In genomic region chr3:153232737-153233330, GRCh38 we compare ENCODE assay signal across 14 cellular contexts.
DNase-seq lines count a peak whose midpoint lies in the region; ATAC-seq, FAIRE-seq and TF ChIP-seq lines count a peak whose summit lies in the region.
"Had no signal": no experiment of that assay in that cellular context is flagged by ENCODE, and none has a peak within 500 bp of the region (broad histone marks: within the 10 kb centered on the region; RNA-seq: fewer than 3 reads in every experiment).

No MANE protein-coding gene starts in this region.

- H3K36me3 ChIP-seq in astrocyte (ENCODE audit: insufficient read depth, low read length), result no peaks in the 10 kb centered on the region
- no peaks in the 10 kb centered on the region for H3K36me3 ChIP-seq in thoracic aorta

- H3K27ac ChIP-seq in astrocyte (ENCODE audit: low read depth, low read length), result peak overlapping the region; percentile 70
- peak overlapping the region; percentile 28 to 54 for H3K27ac ChIP-seq in thoracic aorta

- H4K20me1 ChIP-seq in astrocyte (ENCODE audit: insufficient read depth, low read length), result no peaks in the 10 kb centered on the region

- H3K4me1 ChIP-seq in astrocyte (ENCODE audit: insufficient read depth, low read length) (peaks cover 16% of the 10 kb centered on the region), thoracic aorta (ENCODE audit: control insufficient read depth in 1 of 2, low read depth in 2 of 2) (peaks cover 7 to 17% of the 10 kb centered on the region in 2 donors)

- peak overlapping the region; percentile 47 for H3K4me2 ChIP-seq in astrocyte (ENCODE audit: low read length)

- intact Hi-C loops in Right ventricle myocardium inferior (cut with DNase I), result no loop called here

- H3K4me1 Mint-ChIP-seq in astrocyte (ENCODE audit: low read depth, unreplicated experiment), result peaks cover 19% of the 10 kb centered on the region
- H3K4me1 Mint-ChIP-seq in activated CD8-positive, alpha-beta memory T cell treated with anti-CD3 and anti-CD28 coated beads, Interleukin-2, amount 10 ng/mL, durations not matched to agents 7 days and 5 days, result peaks cover 2% of the 10 kb centered on the region

- no peak overlapping the region for H2AFZ ChIP-seq in astrocyte (ENCODE audit: low read depth, low read length)

- H3K27me3 ChIP-seq in astrocyte (ENCODE audit: insufficient read depth, low read length) (no peaks in the 10 kb centered on the region), thoracic aorta (replicated peaks; ENCODE audit: insufficient read depth) (no peaks in the 10 kb centered on the region)

- ATAC-seq in thoracic aorta (ENCODE audit: insufficient number of reproducible peaks, low FRiP score, low read depth), result no peak
- no peak for ATAC-seq in GM19467 (IDR thresholded peaks at IDR 0.05; ENCODE audit: unreplicated experiment)
- no peak for ATAC-seq in activated CD8-positive, alpha-beta memory T cell treated with anti-CD3 and anti-CD28 coated beads, Interleukin-2, amount 10 ng/mL, durations not matched to agents 7 days and 5 days
- ATAC-seq in Right ventricle myocardium inferior, result no peak

- H3K4me3 ChIP-seq in astrocyte (ENCODE audit: insufficient read depth, low read depth, low read length), result no peak overlapping the region
- no peak overlapping the region for H3K4me3 ChIP-seq in fibroblast of villous mesenchyme (ENCODE audit: low read depth, low read length)
- no peak overlapping the region for H3K4me3 ChIP-seq in thoracic aorta

- no peaks in the 10 kb centered on the region for H3K79me2 ChIP-seq in astrocyte (ENCODE audit: insufficient read depth, low read length)

- H3K9me3 ChIP-seq in astrocyte (ENCODE audit: insufficient read depth, low read depth, low read length) (no peaks in the 10 kb centered on the region), thoracic aorta (no peaks in the 10 kb centered on the region)

- FAIRE-seq in astrocyte (lab: Jason Lieb, UNC), result no peak
- FAIRE-seq: GM18507 had no signal

- H3K9ac ChIP-seq in astrocyte (ENCODE audit: low read length), result no peak overlapping the region

- no peaks in the 10 kb centered on the region for H3K27me3 Mint-ChIP-seq in astrocyte (ENCODE audit: low read depth, unreplicated experiment)
- H3K27me3 Mint-ChIP-seq in activated CD8-positive, alpha-beta memory T cell treated with anti-CD3 and anti-CD28 coated beads, Interleukin-2, amount 10 ng/mL, durations not matched to agents 7 days and 5 days, result no peaks in the 10 kb centered on the region
- H3K27me3 Mint-ChIP-seq: activated naive CD8-positive, alpha-beta T cell treated with anti-CD3 and anti-CD28 coated beads for 36 hours; CD4-positive, alpha-beta memory T cell had no signal

- H3K4me3 Mint-ChIP-seq in astrocyte (ENCODE audit: unreplicated experiment), result no peak overlapping the region
- no peak overlapping the region for H3K4me3 Mint-ChIP-seq in activated CD8-positive, alpha-beta memory T cell treated with anti-CD3 and anti-CD28 coated beads, Interleukin-2, amount 10 ng/mL, durations not matched to agents 7 days and 5 days
- H3K4me3 Mint-ChIP-seq: activated naive CD8-positive, alpha-beta T cell treated with anti-CD3 and anti-CD28 coated beads for 36 hours; CD4-positive, alpha-beta memory T cell had no signal

- DNase-seq in GM03348 (ENCODE audit: low spot score) (peak; percentile 69), astrocyte (ENCODE audit: low read depth) (peak; percentile 78), fibroblast of villous mesenchyme (ENCODE audit: low read depth) (peak; percentile 77), thoracic aorta (ENCODE audit: low spot score) (no peak), Right ventricle myocardium inferior (ENCODE audit: missing footprints) (no peak)
- no peak for DNase-seq in activated CD8-positive, alpha-beta memory T cell treated with anti-CD3 and anti-CD28 coated beads, Interleukin-2, amount 10 ng/mL, durations not matched to agents 7 days and 5 days
- no peak for DNase-seq in stimulated activated naive CD4-positive, alpha-beta T cell treated with Interleukin-2 at 50 U/mL for 16 hours (lab: John Stamatoyannopoulos, UW)
- DNase-seq: activated naive CD8-positive, alpha-beta T cell treated with anti-CD3 and anti-CD28 coated beads for 36 hours; CD4-positive, alpha-beta memory T cell; GF-D8; NCI-H1092; NCI-H226 had no signal

- peak overlapping the region; percentile 80 for H3K27ac Mint-ChIP-seq in astrocyte (ENCODE audit: unreplicated experiment)
- H3K27ac Mint-ChIP-seq in activated CD8-positive, alpha-beta memory T cell treated with anti-CD3 and anti-CD28 coated beads, Interleukin-2, amount 10 ng/mL, durations not matched to agents 7 days and 5 days, result no peak overlapping the region
- H3K27ac Mint-ChIP-seq: activated naive CD8-positive, alpha-beta T cell treated with anti-CD3 and anti-CD28 coated beads for 36 hours had no signal

- CTCF ChIA-PET in activated CD8-positive, alpha-beta memory T cell treated with anti-CD3 and anti-CD28 coated beads, Interleukin-2, amount 10 ng/mL, durations not matched to agents 7 days and 5 days (lab: Charles Lee), result interaction anchor here (1.8 kb wide), 1 partner anchor 70 kb away, joined by 3 read pairs; no protein-coding TSS in a partner anchor

- no peaks in the 10 kb centered on the region for H3K36me3 Mint-ChIP-seq in astrocyte (ENCODE audit: low read depth, unreplicated experiment)
- H3K36me3 Mint-ChIP-seq in activated CD8-positive, alpha-beta memory T cell treated with anti-CD3 and anti-CD28 coated beads, Interleukin-2, amount 10 ng/mL, durations not matched to agents 7 days and 5 days, result no peaks in the 10 kb centered on the region
- H3K36me3 Mint-ChIP-seq: CD4-positive, alpha-beta memory T cell had no signal

- TF ChIP-seq CTCF in astrocyte (IDR thresholded peaks at IDR 0.05; ENCODE audit: insufficient read depth, low read depth, low read length), result no peak
- no peak for TF ChIP-seq CTCF in fibroblast of villous mesenchyme (IDR thresholded peaks at IDR 0.05; ENCODE audit: insufficient read depth, low read depth, low read length)
- TF ChIP-seq CTCF in thoracic aorta (IDR thresholded peaks at IDR 0.05), result no peak

- no peaks in the 10 kb centered on the region for H3K9me3 Mint-ChIP-seq in astrocyte (ENCODE audit: unreplicated experiment)
- H3K9me3 Mint-ChIP-seq in activated CD8-positive, alpha-beta memory T cell treated with anti-CD3 and anti-CD28 coated beads, Interleukin-2, amount 10 ng/mL, durations not matched to agents 7 days and 5 days (ENCODE audit: low read depth), result no peaks in the 10 kb centered on the region

Comparison
In these comparisons a context has a peak if more than half of its experiments do, and no peak if none do; other contexts are left out.
1. DNase-seq: peak in GM03348 (single experiment), astrocyte (single experiment) and fibroblast of villous mesenchyme (single experiment); none in thoracic aorta (single experiment), activated CD8-positive, alpha-beta memory T cell treated with anti-CD3 and anti-CD28 coated beads, Interleukin-2, amount 10 ng/mL, durations not matched to agents 7 days and 5 days (single experiment), stimulated activated naive CD4-positive, alpha-beta T cell treated with Interleukin-2 at 50 U/mL for 16 hours (single experiment) and Right ventricle myocardium inferior (single experiment).